31 cellular contexts compared by ENCODE assay signal in genomic region chr1:242966892-242967291, GRCh38.
A peak's percentile ranks its signal among the peaks of the same experiment; 100 is the strongest.
DNase-seq lines count a peak whose midpoint lies in the region; ATAC-seq, FAIRE-seq and TF ChIP-seq lines count a peak whose summit lies in the region.
"Had no signal": no experiment of that assay in that cellular context is flagged by ENCODE, and none has a peak within 500 bp of the region (broad histone marks: within the 10 kb centered on the region; RNA-seq: fewer than 3 reads in every experiment).

No MANE protein-coding gene starts in this region.

- H2AFZ ChIP-seq in HepG2 (ENCODE audit: low read length): no peak overlapping the region
- H2AFZ ChIP-seq in K562 (ENCODE audit: low read depth, low read length): no peak overlapping the region

- TF ChIP-seq EP300 in HepG2 (IDR thresholded peaks at IDR 0.05; ENCODE audit: low read depth in 2 of 2, low read length in 2 of 2): no peak
- no peak for TF ChIP-seq EP300 in HepG2 (CRISPR knock-in tag; IDR thresholded peaks at IDR 0.05; ENCODE audit: borderline replicate concordance)
- no peak for TF ChIP-seq EP300 in K562 (IDR thresholded peaks at IDR 0.05; ENCODE audit: low read length)

- POLR2A ChIA-PET in HepG2 (lab: Yijun Ruan, JAX) (no interaction called here), K562 (lab: Yijun Ruan, JAX) (no interaction called here)

- H3K36me3 ChIP-seq in HepG2 (replicated peaks in 1 of 2; ENCODE audit: control insufficient read depth in 1 of 2, insufficient read depth in 2 of 2, low read length in 2 of 2) (no peaks in the 10 kb centered on the region), right lobe of liver (no peaks in the 10 kb centered on the region), K562 (ENCODE audit: control insufficient read depth, insufficient read depth, low read length) (no peaks in the 10 kb centered on the region)
- H3K36me3 ChIP-seq: BE2C; BLaER1; BLaER1 treated with 17β-estradiol and CSF1 and Interleukin-3, amounts not matched to agents 10 nM and 100 nM had no signal

- ATAC-seq in HepG2 (no peak), right lobe of liver (no peak), K562 (no peak)
- ATAC-seq: A549; CD8-positive, alpha-beta T cell had no signal

- H3K27me3 ChIP-seq in HepG2 (ENCODE audit: control insufficient read depth in 1 of 2, insufficient read depth in 2 of 2, low read length in 2 of 2): no peaks in the 10 kb centered on the region
- H3K27me3 ChIP-seq in right lobe of liver: no peaks in the 10 kb centered on the region
- no peaks in the 10 kb centered on the region for H3K27me3 ChIP-seq in K562 (ENCODE audit: control insufficient read depth in 2 of 2, insufficient read depth in 2 of 2, low read length in 2 of 2)
- H3K27me3 ChIP-seq: BE2C; BLaER1; BLaER1 treated with 17β-estradiol and CSF1 and Interleukin-3, amounts not matched to agents 10 nM and 100 nM had no signal

- CTCF ChIA-PET in HepG2 (lab: Yijun Ruan, JAX; ENCODE audit: low intra/inter-chr PET ratio, low total read pairs) (no interaction called here), K562 (lab: Yijun Ruan, JAX; ENCODE audit: low intra/inter-chr PET ratio) (no interaction called here)

- H3K4me2 ChIP-seq in HepG2 (ENCODE audit: low read depth, low read length) (no peak overlapping the region), K562 (ENCODE audit: insufficient read depth, low read length) (no peak overlapping the region)
- H3K4me2 ChIP-seq: A549; BLaER1; BLaER1 treated with 17β-estradiol and CSF1 and Interleukin-3, amounts not matched to agents 10 nM and 100 nM had no signal

- H3K79me2 ChIP-seq in HepG2 (ENCODE audit: insufficient read depth, low read length) (no peaks in the 10 kb centered on the region), K562 (ENCODE audit: control insufficient read depth, insufficient read depth, low read length) (no peaks in the 10 kb centered on the region)

- TF ChIP-seq CTCF in HepG2 (CRISPR knock-in tag; IDR thresholded peaks at IDR 0.05) (no peak), right lobe of liver (IDR thresholded peaks at IDR 0.05) (no peak), K562 (IDR thresholded peaks at IDR 0.05 in 2 of 3, conservative IDR thresholded peaks at IDR 0.05 in 1 of 3; ENCODE audit: insufficient read depth in 2 of 3, low read depth in 1 of 3, low read length in 3 of 3) (no peak)

- H4K20me1 ChIP-seq in HepG2 (ENCODE audit: insufficient read depth, low read length): no peaks in the 10 kb centered on the region
- H4K20me1 ChIP-seq in K562 (replicated peaks; ENCODE audit: control insufficient read depth, insufficient read depth, low read length): no peaks in the 10 kb centered on the region
- H4K20me1 ChIP-seq: BLaER1; BLaER1 treated with 17β-estradiol and CSF1 and Interleukin-3, amounts not matched to agents 10 nM and 100 nM had no signal

- FAIRE-seq in HepG2 (lab: Jason Lieb, UNC) (no peak), K562 (lab: Jason Lieb, UNC) (no peak)
- FAIRE-seq: A204.1, A549, D721Med had no signal

- H3K9me3 ChIP-seq in HepG2 (ENCODE audit: low read length): peaks cover 8% of the 10 kb centered on the region
- H3K9me3 ChIP-seq in right lobe of liver: no peaks in the 10 kb centered on the region
- no peaks in the 10 kb centered on the region for H3K9me3 ChIP-seq in K562 (replicated peaks; ENCODE audit: control insufficient read depth, insufficient read depth, low read depth, low read length)
- H3K9me3 ChIP-seq: BE2C, Caco-2 had no signal

- H3K27ac ChIP-seq in HepG2 (ENCODE audit: extremely low read length, insufficient read depth, low read length): no peak overlapping the region
- no peak overlapping the region for H3K27ac ChIP-seq in right lobe of liver
- H3K27ac ChIP-seq in K562 (ENCODE audit: extremely low read depth, low read depth, low read length): no peak overlapping the region
- H3K27ac ChIP-seq: 22Rv1; A549; BLaER1; BLaER1 treated with 17β-estradiol and CSF1 and Interleukin-3, amounts not matched to agents 10 nM and 100 nM; C4-2B had no signal

- DNase-seq in HepG2 (ENCODE audit: low spot score) (no peak), right lobe of liver (no peak), K562 (ENCODE audit: extremely low read depth in 1 of 4, low spot score in 3 of 4) (no peak), iPS-NIHi7 (ENCODE audit: extremely low spot score) (no peak)
- DNase-seq: 8988T; ACHN; AML-193; BE2C; C1 segment of cervical spinal cord; Caco-2; Calu3; CD4-positive, alpha-beta memory T cell; CD4-positive, alpha-beta T cell; CD4-positive, CD25-positive, alpha-beta regulatory T cell; CD8-positive, alpha-beta memory T cell; CD8-positive, alpha-beta T cell; COR-L47; DMS 273 treated with DMSO at 0.1 percent for 48 hours; DMS153; DMS53; DMS79; DMS79 treated with DMSO at 0.1 percent for 48 hours; DND-41; EL had no signal

- TF ChIP-seq POLR2A in HepG2 (IDR thresholded peaks at IDR 0.05; ENCODE audit: insufficient read depth in 1 of 2, low read depth in 2 of 2, low read length in 2 of 2) (no peak), right lobe of liver (IDR thresholded peaks at IDR 0.05) (no peak), K562 (conservative IDR thresholded peaks at IDR 0.05) (no peak)

- in situ Hi-C loops in HepG2 (cut with HindIII; ENCODE audit: extremely low pct_ligation_motif_present, low pct_unique_long_range_greater_than_20kb): no loop called here
- in situ Hi-C loops in K562 (cut with MboI): no loop called here

- 39% methylated on average over 3 of the region's 3 CpGs for WGBS in HepG2 (ENCODE audit: low lambda C conversion rate)
- WGBS in right lobe of liver (ENCODE audit: insufficient coverage, low coverage, low lambda C conversion rate, missing lambda C conversion rate): 53% methylated on average over 3 of the region's 3 CpGs
- WGBS in K562 (ENCODE audit: insufficient coverage, low coverage, missing lambda C conversion rate): 2% methylated on average over 3 of the region's 3 CpGs

- no peaks in the 10 kb centered on the region for H3K9me1 ChIP-seq in K562 (ENCODE audit: control insufficient read depth, insufficient read depth, low read length)

- TF ChIP-seq RAD21 in HepG2 (CRISPR knock-in tag; IDR thresholded peaks at IDR 0.05): no peak
- TF ChIP-seq RAD21 in K562 (CRISPR knock-in tag; conservative IDR thresholded peaks at IDR 0.05 in 1 of 2, IDR thresholded peaks at IDR 0.05 in 1 of 2): no peak

- H3K4me1 ChIP-seq in HepG2 (ENCODE audit: insufficient read depth, low read length): no peaks in the 10 kb centered on the region
- no peaks in the 10 kb centered on the region for H3K4me1 ChIP-seq in right lobe of liver
- H3K4me1 ChIP-seq in K562 (replicated peaks in 1 of 2; ENCODE audit: control insufficient read depth in 2 of 2, insufficient read depth in 2 of 2, low read length in 2 of 2): no peaks in the 10 kb centered on the region
- H3K4me1 ChIP-seq: A549; BE2C; BLaER1; BLaER1 treated with 17β-estradiol and CSF1 and Interleukin-3, amounts not matched to agents 10 nM and 100 nM; Caco-2 had no signal

- intact Hi-C loops in HepG2 (cut with micrococcal nuclease; ENCODE audit: unreplicated experiment) (no loop called here), right lobe of liver (cut with DNase I) (no loop called here), K562 (cut with micrococcal nuclease) (no loop called here)

- H3K4me3 ChIP-seq in HepG2 (replicated peaks in 1 of 3; ENCODE audit: insufficient read depth in 1 of 3, low read depth in 2 of 3, low read length in 3 of 3) (no peak overlapping the region), right lobe of liver (no peak overlapping the region), K562 (no peak overlapping the region)
- H3K4me3 ChIP-seq: A549; BLaER1; BLaER1 treated with 17β-estradiol and CSF1 and Interleukin-3, amounts not matched to agents 10 nM and 100 nM had no signal

- no peak overlapping the region for H3K9ac ChIP-seq in HepG2 (ENCODE audit: insufficient read depth, low read depth, low read length)
- H3K9ac ChIP-seq in K562 (ENCODE audit: insufficient read depth in 1 of 2, low read depth in 2 of 2, low read length in 2 of 2): no peak overlapping the region
- H3K9ac ChIP-seq: BLaER1; BLaER1 treated with 17β-estradiol and CSF1 and Interleukin-3, amounts not matched to agents 10 nM and 100 nM had no signal

- no TSS peak for BruUV-seq in HepG2 (replicated peaks; lab: Mats Ljungman, UMichigan)
- no TSS peak for BruUV-seq in K562 (replicated peaks; lab: Mats Ljungman, UMichigan)

TF ChIP-seq in HepG2, 621 proteins besides CTCF, POLR2A, EP300 and RAD21:
- TF ChIP-seq SP140L (CRISPR knock-in tag; IDR thresholded peaks at IDR 0.05; ENCODE audit: borderline replicate concordance) (no peak), ZNF124 (CRISPR knock-in tag; IDR thresholded peaks at IDR 0.05) (peak; percentile 97), NPAS2 (CRISPR knock-in tag; IDR thresholded peaks at IDR 0.05; ENCODE audit: borderline replicate concordance) (no peak), KDM1A (CRISPR knock-in tag; IDR thresholded peaks at IDR 0.05) (no peak), ZFX (CRISPR knock-in tag; IDR thresholded peaks at IDR 0.05; ENCODE audit: low read depth) (no peak), ZNF207 (IDR thresholded peaks at IDR 0.05; ENCODE audit: borderline replicate concordance) (no peak), IKZF5 (CRISPR knock-in tag; IDR thresholded peaks at IDR 0.05) (no peak)

TF ChIP-seq in K562, 482 proteins besides CTCF, POLR2A, EP300 and RAD21:
- TF ChIP-seq CBFB (CRISPR knock-in tag; IDR thresholded peaks at IDR 0.05): no peak
- TF ChIP-seq CGGBP1 (CRISPR knock-in tag; IDR thresholded peaks at IDR 0.05): no peak
- peak; percentile 91 for TF ChIP-seq ZNF124 (CRISPR knock-in tag; IDR thresholded peaks at IDR 0.05)
- no peak for TF ChIP-seq PTTG1 (tag; IDR thresholded peaks at IDR 0.05; ENCODE audit: low read depth)
- TF ChIP-seq STAT6 (CRISPR knock-in tag; IDR thresholded peaks at IDR 0.05): no peak
- TF ChIP-seq TSC22D4 (tag; IDR thresholded peaks at IDR 0.05): no peak

Comparison
In these comparisons a context has a peak if more than half of its experiments do, and no peak if none do; other contexts are left out.
1. Of the 241 proteins assayed by ChIP-seq in both HepG2 and K562: peak only in HepG2: none; only in K562: none; in both: ZNF124; in neither: 240.